Comparison of ENCODE assay signal across 15 cellular contexts in genomic region chr11:78429667-78430066, GRCh38. TPM values are rescaled to one million over a fixed set of nuclear protein-coding genes. Genes with fewer than 3 reads are reported as not detected.
A peak's percentile ranks its signal among the peaks of the same experiment; 100 is the strongest.
DNase-seq lines count a peak whose midpoint lies in the region; ATAC-seq, FAIRE-seq and TF ChIP-seq lines count a peak whose summit lies in the region.
"Had no signal": no experiment of that assay in that cellular context is flagged by ENCODE, and none has a peak within 500 bp of the region (broad histone marks: within the 10 kb centered on the region; RNA-seq: fewer than 3 reads in every experiment).

No MANE protein-coding gene starts in this region.

- TF ChIP-seq POLR2A in K562 (conservative IDR thresholded peaks at IDR 0.05): no peak

- H3K4me3 ChIP-seq in K562: no peak overlapping the region
- H3K4me3 ChIP-seq in osteoblast (ENCODE audit: insufficient read depth, low read length): no peak overlapping the region
- no peak overlapping the region for H3K4me3 ChIP-seq in CD4-positive, alpha-beta memory T cell (ENCODE audit: low read length in 2 of 2)
- H3K4me3 ChIP-seq: breast epithelium, suprapubic skin had no signal

- H3K36me3 ChIP-seq in KOPT-K1 (ENCODE audit: insufficient read depth, low read length) (no peaks in the 10 kb centered on the region), K562 (ENCODE audit: control insufficient read depth, insufficient read depth, low read length) (no peaks in the 10 kb centered on the region), osteoblast (ENCODE audit: insufficient read depth, low read length) (no peaks in the 10 kb centered on the region)
- no peaks in the 10 kb centered on the region for H3K36me3 ChIP-seq in CD4-positive, alpha-beta memory T cell (ENCODE audit: insufficient read depth, low read length)
- H3K36me3 ChIP-seq: breast epithelium, suprapubic skin had no signal

- H3K27me3 ChIP-seq in K562 (ENCODE audit: control insufficient read depth in 2 of 2, insufficient read depth in 2 of 2, low read length in 2 of 2): no peaks in the 10 kb centered on the region
- no peaks in the 10 kb centered on the region for H3K27me3 ChIP-seq in osteoblast (ENCODE audit: insufficient read depth, low read length)
- H3K27me3 ChIP-seq in CD4-positive, alpha-beta memory T cell (ENCODE audit: insufficient read depth, low read length): no peaks in the 10 kb centered on the region
- H3K27me3 ChIP-seq: breast epithelium, suprapubic skin had no signal

- no peak; the same call in 1 of the 2 replicates for TF ChIP-seq EP300 in K562 (IDR thresholded peaks at IDR 0.05; ENCODE audit: low read length)

- H3K4me2 ChIP-seq in K562 (ENCODE audit: insufficient read depth, low read length) (peak overlapping the region; percentile 10; the same call in 1 of the 2 replicates), osteoblast (ENCODE audit: insufficient read depth, low read length) (no peak overlapping the region)

- no TSS peak for BruUV-seq in K562 (replicated peaks; lab: Mats Ljungman, UMichigan)

- no peak for DNase-seq in activated CD4-positive, alpha-beta memory T cell treated with anti-CD3 and anti-CD28 coated beads, Interleukin-2, amount 10 ng/mL, durations not matched to agents 7 days and 5 days
- DNase-seq in activated CD4-positive, alpha-beta memory T cell treated with anti-CD3 and anti-CD28 coated beads for 36 hours: no peak
- peak in 2 of 4 experiments; percentile 33 to 53 for DNase-seq in K562 (ENCODE audit: extremely low read depth in 1 of 4, low spot score in 3 of 4)
- DNase-seq in stimulated activated naive B cell treated with anti-CD40 and anti-IgM and Interleukin-4, amounts not matched to agents 10 μg/mL and 1 μg/mL and 100 μg/mL, for 72 hours: peak; percentile 45
- no peak for DNase-seq in osteoblast (ENCODE audit: insufficient read length, low spot score, missing footprints)
- DNase-seq in CD4-positive, alpha-beta memory T cell: no peak
- DNase-seq: activated gamma-delta T cell, COR-L47, NCI-H2081, NCI-H774 had no signal

- TF ChIP-seq RAD21 in K562 (CRISPR knock-in tag; conservative IDR thresholded peaks at IDR 0.05 in 1 of 2, IDR thresholded peaks at IDR 0.05 in 1 of 2): no peak

- H3K27me3 Mint-ChIP-seq in activated CD4-positive, alpha-beta memory T cell treated with anti-CD3 and anti-CD28 coated beads, Interleukin-2, amount 10 ng/mL, durations not matched to agents 7 days and 5 days: no peaks in the 10 kb centered on the region
- no peaks in the 10 kb centered on the region for H3K27me3 Mint-ChIP-seq in activated CD4-positive, alpha-beta memory T cell treated with anti-CD3 and anti-CD28 coated beads for 36 hours
- H3K27me3 Mint-ChIP-seq in stimulated activated naive B cell treated with anti-CD40 and anti-IgM and Interleukin-4, amounts not matched to agents 10 μg/mL and 1 μg/mL and 100 μg/mL, for 72 hours: no peaks in the 10 kb centered on the region
- no peaks in the 10 kb centered on the region for H3K27me3 Mint-ChIP-seq in CD4-positive, alpha-beta memory T cell

- TF ChIP-seq CTCF in K562 (IDR thresholded peaks at IDR 0.05 in 2 of 3, conservative IDR thresholded peaks at IDR 0.05 in 1 of 3; ENCODE audit: insufficient read depth in 2 of 3, low read depth in 1 of 3, low read length in 3 of 3): no peak
- TF ChIP-seq CTCF in osteoblast (IDR thresholded peaks at IDR 0.05; ENCODE audit: extremely low read depth, low read depth, low read length): no peak

- 0% methylated on average over 4 of the region's 4 CpGs for WGBS in K562 (ENCODE audit: insufficient coverage, low coverage, missing lambda C conversion rate)

- intact Hi-C loops in activated CD4-positive, alpha-beta memory T cell treated with anti-CD3 and anti-CD28 coated beads for 36 hours (cut with micrococcal nuclease): no loop called here
- intact Hi-C loops in K562 (cut with micrococcal nuclease): no loop called here
- intact Hi-C loops in CD4-positive, alpha-beta memory T cell (cut with micrococcal nuclease): no loop called here

- no peak overlapping the region for H2AFZ ChIP-seq in K562 (ENCODE audit: low read depth, low read length)
- no peak overlapping the region for H2AFZ ChIP-seq in osteoblast (ENCODE audit: low read length)
- H2AFZ ChIP-seq: parathyroid adenoma had no signal

- CTCF ChIA-PET in activated CD4-positive, alpha-beta memory T cell treated with anti-CD3 and anti-CD28 coated beads, Interleukin-2, amount 10 ng/mL, durations not matched to agents 7 days and 5 days (lab: Charles Lee): interaction anchor here (0.6 to 6.5 kb wide), 5 partner anchors 9 to 202 kb away, joined by 3 to 73 read pairs (median 7); partner anchors contain the start of gene GAB2
- CTCF ChIA-PET in activated CD4-positive, alpha-beta memory T cell treated with anti-CD3 and anti-CD28 coated beads for 36 hours (lab: Charles Lee): interaction anchor here (1.4 to 7.8 kb wide), 3 partner anchors 10 to 134 kb away, joined by 4 to 49 read pairs (median 26); partner anchors contain the start of gene GAB2
- CTCF ChIA-PET in K562 (lab: Yijun Ruan, JAX; ENCODE audit: low intra/inter-chr PET ratio): no interaction called here
- CTCF ChIA-PET in CD4-positive, alpha-beta memory T cell (lab: Charles Lee; ENCODE audit: partially characterized antibody): interaction anchor here (1.2 to 6.2 kb wide), 3 partner anchors 9 to 13 kb away, joined by 4 to 44 read pairs (median 13); partner anchors contain the start of gene GAB2

- in situ Hi-C loops in K562 (cut with MboI): no loop called here

- peak; percentile 79 for ATAC-seq in K562
- peak; percentile 83 to 89 for ATAC-seq in stimulated activated naive B cell treated with anti-CD40 and anti-IgM and Interleukin-4, amounts not matched to agents 10 μg/mL and 1 μg/mL and 100 μg/mL, for 72 hours (replicated peaks)
- no peak for ATAC-seq in HG02970 (IDR thresholded peaks at IDR 0.05; ENCODE audit: low FRiP score, unreplicated experiment)

- no peaks in the 10 kb centered on the region for H4K20me1 ChIP-seq in K562 (replicated peaks; ENCODE audit: control insufficient read depth, insufficient read depth, low read length)
- H4K20me1 ChIP-seq in osteoblast (ENCODE audit: insufficient read depth, low read length): no peaks in the 10 kb centered on the region

- H3K27ac Mint-ChIP-seq in activated CD4-positive, alpha-beta memory T cell treated with anti-CD3 and anti-CD28 coated beads, Interleukin-2, amount 10 ng/mL, durations not matched to agents 7 days and 5 days: peak overlapping the region; percentile 2
- H3K27ac Mint-ChIP-seq in activated CD4-positive, alpha-beta memory T cell treated with anti-CD3 and anti-CD28 coated beads for 36 hours: no peak overlapping the region
- peak overlapping the region; percentile 65 for H3K27ac Mint-ChIP-seq in stimulated activated naive B cell treated with anti-CD40 and anti-IgM and Interleukin-4, amounts not matched to agents 10 μg/mL and 1 μg/mL and 100 μg/mL, for 72 hours
- H3K27ac Mint-ChIP-seq in CD4-positive, alpha-beta memory T cell: peak overlapping the region in 1 of 7 donors; percentile 1

- no peaks in the 10 kb centered on the region for H3K9me1 ChIP-seq in K562 (ENCODE audit: control insufficient read depth, insufficient read depth, low read length)

- H3K9me3 Mint-ChIP-seq in activated CD4-positive, alpha-beta memory T cell treated with anti-CD3 and anti-CD28 coated beads, Interleukin-2, amount 10 ng/mL, durations not matched to agents 7 days and 5 days: no peaks in the 10 kb centered on the region
- no peaks in the 10 kb centered on the region for H3K9me3 Mint-ChIP-seq in activated CD4-positive, alpha-beta memory T cell treated with anti-CD3 and anti-CD28 coated beads for 36 hours
- H3K9me3 Mint-ChIP-seq in stimulated activated naive B cell treated with anti-CD40 and anti-IgM and Interleukin-4, amounts not matched to agents 10 μg/mL and 1 μg/mL and 100 μg/mL, for 72 hours: no peaks in the 10 kb centered on the region
- no peaks in the 10 kb centered on the region for H3K9me3 Mint-ChIP-seq in CD4-positive, alpha-beta memory T cell

- H3K4me1 ChIP-seq in K562 (replicated peaks in 1 of 2; ENCODE audit: control insufficient read depth in 2 of 2, insufficient read depth in 2 of 2, low read length in 2 of 2) (peaks cover 14 to 35% of the 10 kb centered on the region in 2 experiments; a peak in 4 of 5 replicates), osteoblast (ENCODE audit: insufficient read depth, low read length) (peaks cover 6% of the 10 kb centered on the region)
- no peaks in the 10 kb centered on the region for H3K4me1 ChIP-seq in CD4-positive, alpha-beta memory T cell (ENCODE audit: insufficient read depth, low read length)
- H3K4me1 ChIP-seq: breast epithelium, parathyroid adenoma had no signal

- H3K9ac ChIP-seq in K562 (ENCODE audit: insufficient read depth in 1 of 2, low read depth in 2 of 2, low read length in 2 of 2): no peak overlapping the region
- H3K9ac ChIP-seq: parathyroid adenoma had no signal

- H3K79me2 ChIP-seq in K562 (ENCODE audit: control insufficient read depth, insufficient read depth, low read length) (no peaks in the 10 kb centered on the region), osteoblast (ENCODE audit: insufficient read depth, low read length) (no peaks in the 10 kb centered on the region)
- H3K79me2 ChIP-seq: parathyroid adenoma had no signal

- POLR2A ChIA-PET in activated CD4-positive, alpha-beta memory T cell treated with anti-CD3 and anti-CD28 coated beads, Interleukin-2, amount 10 ng/mL, durations not matched to agents 7 days and 5 days (lab: Charles Lee): interaction anchor here (1.1 to 6.6 kb wide), 5 partner anchors 12 to 214 kb away, joined by 3 to 51 read pairs (median 4); partner anchors contain the start of gene GAB2
- POLR2A ChIA-PET in activated CD4-positive, alpha-beta memory T cell treated with anti-CD3 and anti-CD28 coated beads for 36 hours (lab: Charles Lee): no interaction called here
- POLR2A ChIA-PET in K562 (lab: Yijun Ruan, JAX): interaction anchor here (0.5 to 2.8 kb wide), 6 partner anchors 11 to 963 kb away, joined by 3 to 13 read pairs (median 4); partner anchors contain the start of gene GAB2
- POLR2A ChIA-PET in CD4-positive, alpha-beta memory T cell (lab: Charles Lee; ENCODE audit: partially characterized antibody): interaction anchor here (0.7 kb wide), 1 partner anchor 15 kb away, joined by 3 read pairs; no protein-coding TSS in a partner anchor

- H3K4me1 Mint-ChIP-seq in activated CD4-positive, alpha-beta memory T cell treated with anti-CD3 and anti-CD28 coated beads, Interleukin-2, amount 10 ng/mL, durations not matched to agents 7 days and 5 days: peaks cover 51% of the 10 kb centered on the region
- peaks cover 41% of the 10 kb centered on the region for H3K4me1 Mint-ChIP-seq in activated CD4-positive, alpha-beta memory T cell treated with anti-CD3 and anti-CD28 coated beads for 36 hours (ENCODE audit: low read depth)
- peaks cover 43 to 64% of the 10 kb centered on the region in 2 donors for H3K4me1 Mint-ChIP-seq in stimulated activated naive B cell treated with anti-CD40 and anti-IgM and Interleukin-4, amounts not matched to agents 10 μg/mL and 1 μg/mL and 100 μg/mL, for 72 hours
- H3K4me1 Mint-ChIP-seq in CD4-positive, alpha-beta memory T cell: peaks cover 0 to 5% (median 4%) of the 10 kb centered on the region in 4 donors

- FAIRE-seq in K562 (lab: Jason Lieb, UNC): peak; percentile 6

- H3K9me3 ChIP-seq in KOPT-K1 (ENCODE audit: insufficient read depth, low read length, poor library complexity, severe bottlenecking) (no peaks in the 10 kb centered on the region), K562 (replicated peaks; ENCODE audit: control insufficient read depth, insufficient read depth, low read depth, low read length) (no peaks in the 10 kb centered on the region), osteoblast (ENCODE audit: low read depth, low read length) (no peaks in the 10 kb centered on the region)
- H3K9me3 ChIP-seq in CD4-positive, alpha-beta memory T cell (ENCODE audit: control insufficient read depth in 1 of 2, low read length in 2 of 2): no peaks in the 10 kb centered on the region
- H3K9me3 ChIP-seq: breast epithelium, suprapubic skin had no signal

- H3K36me3 Mint-ChIP-seq in activated CD4-positive, alpha-beta memory T cell treated with anti-CD3 and anti-CD28 coated beads, Interleukin-2, amount 10 ng/mL, durations not matched to agents 7 days and 5 days (ENCODE audit: low read depth): peaks cover 8% of the 10 kb centered on the region
- H3K36me3 Mint-ChIP-seq in activated CD4-positive, alpha-beta memory T cell treated with anti-CD3 and anti-CD28 coated beads for 36 hours: peaks cover 4% of the 10 kb centered on the region
- H3K36me3 Mint-ChIP-seq in stimulated activated naive B cell treated with anti-CD40 and anti-IgM and Interleukin-4, amounts not matched to agents 10 μg/mL and 1 μg/mL and 100 μg/mL, for 72 hours: peaks cover 0 to 4% of the 10 kb centered on the region in 2 donors
- H3K36me3 Mint-ChIP-seq in CD4-positive, alpha-beta memory T cell: peaks cover 4 to 13% of the 10 kb centered on the region in 2 donors

- peak overlapping the region; percentile 99 for H3K27ac ChIP-seq in KOPT-K1 (ENCODE audit: low read depth, low read length, poor library complexity, severe bottlenecking)
- no peak overlapping the region for H3K27ac ChIP-seq in K562 (ENCODE audit: extremely low read depth, low read depth, low read length)
- no peak overlapping the region for H3K27ac ChIP-seq in osteoblast (ENCODE audit: low read depth, low read length)
- H3K27ac ChIP-seq in CD4-positive, alpha-beta memory T cell (ENCODE audit: low read depth, low read length): no peak overlapping the region
- H3K27ac ChIP-seq: breast epithelium, parathyroid adenoma, suprapubic skin had no signal

- H3K4me3 Mint-ChIP-seq in activated CD4-positive, alpha-beta memory T cell treated with anti-CD3 and anti-CD28 coated beads, Interleukin-2, amount 10 ng/mL, durations not matched to agents 7 days and 5 days: no peak overlapping the region
- no peak overlapping the region for H3K4me3 Mint-ChIP-seq in activated CD4-positive, alpha-beta memory T cell treated with anti-CD3 and anti-CD28 coated beads for 36 hours
- peak overlapping the region; percentile 5 to 9 for H3K4me3 Mint-ChIP-seq in stimulated activated naive B cell treated with anti-CD40 and anti-IgM and Interleukin-4, amounts not matched to agents 10 μg/mL and 1 μg/mL and 100 μg/mL, for 72 hours
- no peak overlapping the region for H3K4me3 Mint-ChIP-seq in CD4-positive, alpha-beta memory T cell

RNA-seq across cellular contexts. Expression of gene GAB2, which starts 12.0 kb away (rescaled TPM):
- total RNA-seq in activated CD4-positive, alpha-beta memory T cell treated with anti-CD3 and anti-CD28 coated beads, Interleukin-2, amount 10 ng/mL, durations not matched to agents 7 days and 5 days: 10 to 100 TPM; 51.8 to 55.8 TPM
- total RNA-seq in activated CD4-positive, alpha-beta memory T cell treated with anti-CD3 and anti-CD28 coated beads for 36 hours: 10 to 100 TPM in 1 of 2 experiments, 1 to 10 TPM in 1; 8.9 to 11.1 TPM
- 43.7 and 72.8 TPM in 2 replicates for total RNA-seq in K562 (2011; cell fraction: chromatin; rRNA removed; ENCODE audit: low replicate concordance)
- 21.3 and 24.9 TPM in 2 replicates for total RNA-seq in K562 (2011; cell fraction: nucleolus; rRNA removed)
- total RNA-seq in K562 (2011; cell fraction: nucleoplasm; rRNA removed): 28.6 and 29.0 TPM in 2 replicates
- total RNA-seq in K562 (2014; rRNA removed) (13.7 and 15.0 TPM in 2 replicates), K562 (2014; rRNA removed; fragmentation: Illumina TruSeq; extraction: Trizol) (17.6 and 18.6 TPM in 2 replicates), K562 (2015; rRNA removed; fragmentation: Illumina TruSeq; extraction: Trizol) (18.1 and 18.7 TPM in 2 replicates), K562 (2021) (25.4 and 35.2 TPM in 2 replicates), osteoblast (18.3 and 18.5 TPM in 2 replicates)
- polyA plus RNA-seq in K562 (2011; rRNA removed) (11.9 and 15.5 TPM in 2 replicates), K562 (2014; fragmentation: Illumina TruSeq; extraction: Trizol) (24.7 and 25.9 TPM in 2 replicates), K562 (2014; fragmentation: Nextera tagmentation; extraction: Ambion mirVana) (1 to 10 TPM; 2.3 to 6.5 TPM), K562 (2014; rRNA removed) (10.9 and 16.1 TPM in 2 replicates)
- 10.3 and 11.7 TPM in 2 replicates for polyA plus RNA-seq in K562 (2011; cell fraction: cytosol; rRNA removed)
- polyA plus RNA-seq in K562 (2011; cell fraction: nucleus; rRNA removed): 25.3 and 30.6 TPM in 2 replicates
- polyA plus RNA-seq in K562 (2012): 23.9 and 82.9 TPM in 2 replicates
- polyA minus RNA-seq in K562 (2011; rRNA and poly(A)+ RNA removed): 25.7 and 32.4 TPM in 2 replicates
- 9.1 and 16.6 TPM in 2 replicates for polyA minus RNA-seq in K562 (2011; cell fraction: cytosol; rRNA and poly(A)+ RNA removed)
- polyA minus RNA-seq in K562 (2011; cell fraction: nucleus; rRNA and poly(A)+ RNA removed): 10.6 and 19.3 TPM in 2 replicates
- total RNA-seq in CD4-positive, alpha-beta memory T cell: 1 to 10 TPM; 5.5 to 6.7 TPM
- polyA plus RNA-seq in CD4-positive, alpha-beta memory T cell: under 1 TPM; 0.05 to 0.73 TPM

Comparison
In these comparisons a context has a peak if more than half of its experiments do, and no peak if none do; other contexts are left out.
1. H3K4me3 Mint-ChIP-seq: peak in stimulated activated naive B cell treated with anti-CD40 and anti-IgM and Interleukin-4, amounts not matched to agents 10 μg/mL and 1 μg/mL and 100 μg/mL, for 72 hours (2 of 2); none in activated CD4-positive, alpha-beta memory T cell treated with anti-CD3 and anti-CD28 coated beads, Interleukin-2, amount 10 ng/mL, durations not matched to agents 7 days and 5 days (single experiment), activated CD4-positive, alpha-beta memory T cell treated with anti-CD3 and anti-CD28 coated beads for 36 hours (single experiment) and CD4-positive, alpha-beta memory T cell (0 of 8).